ENCODE assay signal across 1 cellular context in the genomic region with DNA sequence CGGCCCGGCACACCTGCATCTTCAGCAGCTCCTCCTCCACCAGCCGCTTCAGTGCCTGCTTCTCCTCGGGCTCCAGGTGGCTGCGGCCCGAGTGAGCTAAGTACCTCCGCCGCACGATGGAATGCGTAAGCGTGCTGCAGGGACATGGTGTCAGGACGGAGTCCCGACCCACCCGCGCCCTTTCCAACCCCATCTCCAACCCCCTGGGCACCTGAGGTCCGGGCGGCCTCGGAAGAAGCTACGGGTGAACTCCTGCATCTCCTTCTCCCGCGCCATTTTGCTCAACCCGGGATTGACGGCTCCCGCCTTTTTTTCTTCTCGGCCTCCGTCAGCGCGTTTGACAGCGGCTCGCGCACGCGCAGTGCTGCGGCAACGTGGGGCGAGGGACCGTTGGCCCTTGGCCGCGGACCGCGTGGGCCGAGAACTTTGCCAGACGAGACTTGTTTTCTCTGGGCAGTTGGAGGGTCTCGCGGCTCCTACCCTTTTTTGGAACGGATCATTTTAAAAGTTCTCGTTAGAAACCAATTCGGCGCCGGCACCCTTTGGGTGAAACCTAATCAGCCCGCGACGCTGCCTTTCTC.
TF ChIP-seq lines count a peak whose summit lies in the region.

A gene with protein sequence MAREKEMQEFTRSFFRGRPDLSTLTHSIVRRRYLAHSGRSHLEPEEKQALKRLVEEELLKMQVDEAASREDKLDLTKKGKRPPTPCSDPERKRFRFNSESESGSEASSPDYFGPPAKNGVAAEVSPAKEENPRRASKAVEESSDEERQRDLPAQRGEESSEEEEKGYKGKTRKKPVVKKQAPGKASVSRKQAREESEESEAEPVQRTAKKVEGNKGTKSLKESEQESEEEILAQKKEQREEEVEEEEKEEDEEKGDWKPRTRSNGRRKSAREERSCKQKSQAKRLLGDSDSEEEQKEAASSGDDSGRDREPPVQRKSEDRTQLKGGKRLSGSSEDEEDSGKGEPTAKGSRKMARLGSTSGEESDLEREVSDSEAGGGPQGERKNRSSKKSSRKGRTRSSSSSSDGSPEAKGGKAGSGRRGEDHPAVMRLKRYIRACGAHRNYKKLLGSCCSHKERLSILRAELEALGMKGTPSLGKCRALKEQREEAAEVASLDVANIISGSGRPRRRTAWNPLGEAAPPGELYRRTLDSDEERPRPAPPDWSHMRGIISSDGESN (minus strand): TSS at position 288 of the 581 bp plus-strand sequence. CDS start 12 bp downstream, at position 276.

TF ChIP-seq in K562, 482 proteins besides CTCF, POLR2A, EP300 and RAD21 (continued from another document and continues in another):
- TF ChIP-seq CLOCK (CRISPR knock-in tag; IDR thresholded peaks at IDR 0.05; ENCODE audit: borderline replicate concordance) (no peak), SRSF3 (IDR thresholded peaks at IDR 0.05; ENCODE audit: insufficient read depth, low read length) (no peak), CAMTA2 (CRISPR knock-in tag; conservative IDR thresholded peaks at IDR 0.05) (no peak), ASH1L (IDR thresholded peaks at IDR 0.05; ENCODE audit: borderline replicate concordance, low read depth, partially characterized antibody) (no peak), ZNF780A (CRISPR knock-in tag; IDR thresholded peaks at IDR 0.05) (no peak), ETV6 (IDR thresholded peaks at IDR 0.05; ENCODE audit: borderline replicate concordance in 1 of 2, low read depth in 2 of 2, low read length in 1 of 2) (no peak), ETV6 (CRISPR knock-in tag; IDR thresholded peaks at IDR 0.05; ENCODE audit: borderline replicate concordance) (no peak), ZNF124 (CRISPR knock-in tag; IDR thresholded peaks at IDR 0.05) (no peak), HDAC2 (IDR thresholded peaks at IDR 0.05) (0 out of 2 replicates have a peak, but pooled peaks have one; percentile 55), MYC (IDR thresholded peaks at IDR 0.05; ENCODE audit: low read depth, low read length) (peak; percentile 96), MYC (CRISPR knock-in tag; IDR thresholded peaks at IDR 0.05; ENCODE audit: borderline replicate concordance, low read depth) (peak; percentile 93), TAL1 (IDR thresholded peaks at IDR 0.05) (no peak), ZNF24 (IDR thresholded peaks at IDR 0.05) (no peak), ZFP36 (IDR thresholded peaks at IDR 0.05; ENCODE audit: low read depth, low read length, partially characterized antibody) (no peak), CGGBP1 (CRISPR knock-in tag; IDR thresholded peaks at IDR 0.05) (no peak), CREB1 (IDR thresholded peaks at IDR 0.05) (no peak), CREB1 (CRISPR knock-in tag; IDR thresholded peaks at IDR 0.05) (no peak), ZNF143 (CRISPR knock-in tag; IDR thresholded peaks at IDR 0.05) (no peak), GATAD2B (IDR thresholded peaks at IDR 0.05; ENCODE audit: borderline replicate concordance) (no peak), BRF2 (IDR thresholded peaks at IDR 0.05; ENCODE audit: borderline replicate concordance, insufficient read depth, insufficient read length) (no peak), HOXB6 (CRISPR knock-in tag; IDR thresholded peaks at IDR 0.05; ENCODE audit: borderline replicate concordance) (no peak), CHCHD3 (CRISPR knock-in tag; IDR thresholded peaks at IDR 0.05) (no peak), SIN3A (IDR thresholded peaks at IDR 0.05; ENCODE audit: borderline replicate concordance in 2 of 2, control insufficient read depth in 1 of 2, low read depth in 2 of 2, low read length in 2 of 2) (peak; percentile 36 to 66; a peak in 2 of 4 replicates), ATF7 (IDR thresholded peaks at IDR 0.05) (no peak), HMG20B (CRISPR knock-in tag; IDR thresholded peaks at IDR 0.05) (no peak), U2AF1 (optimal IDR thresholded peaks at IDR 0.05; ENCODE audit: low read depth, low read length) (no peak), HDAC8 (tag; IDR thresholded peaks at IDR 0.05) (0 out of 2 replicates have a peak, but pooled peaks have one; percentile 53), MBD2 (IDR thresholded peaks at IDR 0.05; ENCODE audit: borderline replicate concordance, low read depth) (peak; percentile 16; the same call in 1 of the 2 replicates), NCOA4 (IDR thresholded peaks at IDR 0.05; ENCODE audit: partially characterized antibody) (no peak), SFPQ (IDR thresholded peaks at IDR 0.05; ENCODE audit: low read depth, low read length) (no peak), TFAM (CRISPR knock-in tag; conservative IDR thresholded peaks at IDR 0.05) (no peak), HCFC1 (IDR thresholded peaks at IDR 0.05; ENCODE audit: low read depth, low read length) (no peak), TCF7L2 (IDR thresholded peaks at IDR 0.05; ENCODE audit: low read depth, low read length) (no peak)
- TF ChIP-seq, protein P1, sequence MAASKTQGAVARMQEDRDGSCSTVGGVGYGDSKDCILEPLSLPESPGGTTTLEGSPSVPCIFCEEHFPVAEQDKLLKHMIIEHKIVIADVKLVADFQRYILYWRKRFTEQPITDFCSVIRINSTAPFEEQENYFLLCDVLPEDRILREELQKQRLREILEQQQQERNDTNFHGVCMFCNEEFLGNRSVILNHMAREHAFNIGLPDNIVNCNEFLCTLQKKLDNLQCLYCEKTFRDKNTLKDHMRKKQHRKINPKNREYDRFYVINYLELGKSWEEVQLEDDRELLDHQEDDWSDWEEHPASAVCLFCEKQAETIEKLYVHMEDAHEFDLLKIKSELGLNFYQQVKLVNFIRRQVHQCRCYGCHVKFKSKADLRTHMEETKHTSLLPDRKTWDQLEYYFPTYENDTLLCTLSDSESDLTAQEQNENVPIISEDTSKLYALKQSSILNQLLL (CRISPR knock-in tag; IDR thresholded peaks at IDR 0.05; ENCODE audit: borderline replicate concordance): no peak
- TF ChIP-seq, protein P2, sequence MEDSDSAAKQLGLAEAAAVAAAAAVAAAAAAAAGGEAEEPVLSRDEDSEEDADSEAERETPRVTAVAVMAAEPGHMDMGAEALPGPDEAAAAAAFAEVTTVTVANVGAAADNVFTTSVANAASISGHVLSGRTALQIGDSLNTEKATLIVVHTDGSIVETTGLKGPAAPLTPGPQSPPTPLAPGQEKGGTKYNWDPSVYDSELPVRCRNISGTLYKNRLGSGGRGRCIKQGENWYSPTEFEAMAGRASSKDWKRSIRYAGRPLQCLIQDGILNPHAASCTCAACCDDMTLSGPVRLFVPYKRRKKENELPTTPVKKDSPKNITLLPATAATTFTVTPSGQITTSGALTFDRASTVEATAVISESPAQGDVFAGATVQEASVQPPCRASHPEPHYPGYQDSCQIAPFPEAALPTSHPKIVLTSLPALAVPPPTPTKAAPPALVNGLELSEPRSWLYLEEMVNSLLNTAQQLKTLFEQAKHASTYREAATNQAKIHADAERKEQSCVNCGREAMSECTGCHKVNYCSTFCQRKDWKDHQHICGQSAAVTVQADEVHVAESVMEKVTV (CRISPR knock-in tag; IDR thresholded peaks at IDR 0.05): no peak
- TF ChIP-seq, protein P3, sequence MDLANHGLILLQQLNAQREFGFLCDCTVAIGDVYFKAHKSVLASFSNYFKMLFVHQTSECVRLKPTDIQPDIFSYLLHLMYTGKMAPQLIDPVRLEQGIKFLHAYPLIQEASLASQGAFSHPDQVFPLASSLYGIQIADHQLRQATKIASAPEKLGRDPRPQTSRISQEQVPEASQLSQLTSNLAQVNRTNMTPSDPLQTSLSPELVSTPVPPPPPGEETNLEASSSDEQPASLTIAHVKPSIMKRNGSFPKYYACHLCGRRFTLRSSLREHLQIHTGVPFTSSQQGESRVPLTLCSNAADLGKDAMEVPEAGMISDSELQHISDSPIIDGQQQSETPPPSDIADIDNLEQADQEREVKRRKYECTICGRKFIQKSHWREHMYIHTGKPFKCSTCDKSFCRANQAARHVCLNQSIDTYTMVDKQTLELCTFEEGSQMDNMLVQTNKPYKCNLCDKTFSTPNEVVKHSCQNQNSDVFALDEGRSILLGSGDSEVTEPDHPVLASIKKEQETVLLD (IDR thresholded peaks at IDR 0.05): peak; percentile 85
- TF ChIP-seq, protein P4, sequence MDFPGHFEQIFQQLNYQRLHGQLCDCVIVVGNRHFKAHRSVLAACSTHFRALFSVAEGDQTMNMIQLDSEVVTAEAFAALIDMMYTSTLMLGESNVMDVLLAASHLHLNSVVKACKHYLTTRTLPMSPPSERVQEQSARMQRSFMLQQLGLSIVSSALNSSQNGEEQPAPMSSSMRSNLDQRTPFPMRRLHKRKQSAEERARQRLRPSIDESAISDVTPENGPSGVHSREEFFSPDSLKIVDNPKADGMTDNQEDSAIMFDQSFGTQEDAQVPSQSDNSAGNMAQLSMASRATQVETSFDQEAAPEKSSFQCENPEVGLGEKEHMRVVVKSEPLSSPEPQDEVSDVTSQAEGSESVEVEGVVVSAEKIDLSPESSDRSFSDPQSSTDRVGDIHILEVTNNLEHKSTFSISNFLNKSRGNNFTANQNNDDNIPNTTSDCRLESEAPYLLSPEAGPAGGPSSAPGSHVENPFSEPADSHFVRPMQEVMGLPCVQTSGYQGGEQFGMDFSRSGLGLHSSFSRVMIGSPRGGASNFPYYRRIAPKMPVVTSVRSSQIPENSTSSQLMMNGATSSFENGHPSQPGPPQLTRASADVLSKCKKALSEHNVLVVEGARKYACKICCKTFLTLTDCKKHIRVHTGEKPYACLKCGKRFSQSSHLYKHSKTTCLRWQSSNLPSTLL (IDR thresholded peaks at IDR 0.05): no peak
- TF ChIP-seq, protein P5, sequence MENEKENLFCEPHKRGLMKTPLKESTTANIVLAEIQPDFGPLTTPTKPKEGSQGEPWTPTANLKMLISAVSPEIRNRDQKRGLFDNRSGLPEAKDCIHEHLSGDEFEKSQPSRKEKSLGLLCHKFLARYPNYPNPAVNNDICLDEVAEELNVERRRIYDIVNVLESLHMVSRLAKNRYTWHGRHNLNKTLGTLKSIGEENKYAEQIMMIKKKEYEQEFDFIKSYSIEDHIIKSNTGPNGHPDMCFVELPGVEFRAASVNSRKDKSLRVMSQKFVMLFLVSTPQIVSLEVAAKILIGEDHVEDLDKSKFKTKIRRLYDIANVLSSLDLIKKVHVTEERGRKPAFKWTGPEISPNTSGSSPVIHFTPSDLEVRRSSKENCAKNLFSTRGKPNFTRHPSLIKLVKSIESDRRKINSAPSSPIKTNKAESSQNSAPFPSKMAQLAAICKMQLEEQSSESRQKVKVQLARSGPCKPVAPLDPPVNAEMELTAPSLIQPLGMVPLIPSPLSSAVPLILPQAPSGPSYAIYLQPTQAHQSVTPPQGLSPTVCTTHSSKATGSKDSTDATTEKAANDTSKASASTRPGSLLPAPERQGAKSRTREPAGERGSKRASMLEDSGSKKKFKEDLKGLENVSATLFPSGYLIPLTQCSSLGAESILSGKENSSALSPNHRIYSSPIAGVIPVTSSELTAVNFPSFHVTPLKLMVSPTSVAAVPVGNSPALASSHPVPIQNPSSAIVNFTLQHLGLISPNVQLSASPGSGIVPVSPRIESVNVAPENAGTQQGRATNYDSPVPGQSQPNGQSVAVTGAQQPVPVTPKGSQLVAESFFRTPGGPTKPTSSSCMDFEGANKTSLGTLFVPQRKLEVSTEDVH (IDR thresholded peaks at IDR 0.05; ENCODE audit: low read depth, partially characterized antibody): peak; percentile 85
- TF ChIP-seq, protein P6, sequence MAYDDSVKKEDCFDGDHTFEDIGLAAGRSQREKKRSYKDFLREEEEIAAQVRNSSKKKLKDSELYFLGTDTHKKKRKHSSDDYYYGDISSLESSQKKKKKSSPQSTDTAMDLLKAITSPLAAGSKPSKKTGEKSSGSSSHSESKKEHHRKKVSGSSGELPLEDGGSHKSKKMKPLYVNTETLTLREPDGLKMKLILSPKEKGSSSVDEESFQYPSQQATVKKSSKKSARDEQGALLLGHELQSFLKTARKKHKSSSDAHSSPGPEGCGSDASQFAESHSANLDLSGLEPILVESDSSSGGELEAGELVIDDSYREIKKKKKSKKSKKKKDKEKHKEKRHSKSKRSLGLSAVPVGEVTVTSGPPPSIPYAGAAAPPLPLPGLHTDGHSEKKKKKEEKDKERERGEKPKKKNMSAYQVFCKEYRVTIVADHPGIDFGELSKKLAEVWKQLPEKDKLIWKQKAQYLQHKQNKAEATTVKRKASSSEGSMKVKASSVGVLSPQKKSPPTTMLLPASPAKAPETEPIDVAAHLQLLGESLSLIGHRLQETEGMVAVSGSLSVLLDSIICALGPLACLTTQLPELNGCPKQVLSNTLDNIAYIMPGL (CRISPR knock-in tag; IDR thresholded peaks at IDR 0.05): no peak
